ENCODE assay signal across 4 cellular contexts in the genomic region with DNA sequence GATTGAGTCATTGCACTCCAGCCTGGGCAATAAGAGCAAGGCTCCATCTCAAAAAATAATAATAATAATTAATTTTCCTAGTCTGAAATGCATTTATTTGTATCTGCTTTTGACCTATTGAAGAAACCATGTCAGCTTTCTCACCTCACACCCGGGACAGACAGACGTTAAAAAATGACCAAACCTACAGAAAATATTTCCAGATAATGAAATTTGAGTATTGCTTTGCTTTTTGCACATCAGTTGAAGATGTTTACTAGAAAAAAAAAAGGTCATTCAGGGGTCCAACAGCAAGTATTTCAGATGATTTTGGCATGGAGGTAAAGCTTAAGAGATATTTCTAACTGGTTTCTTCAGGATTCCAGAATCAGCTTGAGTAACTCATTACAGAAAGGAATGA. TPM values are rescaled to one million over a fixed set of nuclear protein-coding genes. Genes with fewer than 3 reads are reported as not detected.
"Had no signal": no experiment of that assay in that cellular context is flagged by ENCODE, and none has a peak within 500 bp of the region (broad histone marks: within the 10 kb centered on the region; RNA-seq: fewer than 3 reads in every experiment).

A gene with protein sequence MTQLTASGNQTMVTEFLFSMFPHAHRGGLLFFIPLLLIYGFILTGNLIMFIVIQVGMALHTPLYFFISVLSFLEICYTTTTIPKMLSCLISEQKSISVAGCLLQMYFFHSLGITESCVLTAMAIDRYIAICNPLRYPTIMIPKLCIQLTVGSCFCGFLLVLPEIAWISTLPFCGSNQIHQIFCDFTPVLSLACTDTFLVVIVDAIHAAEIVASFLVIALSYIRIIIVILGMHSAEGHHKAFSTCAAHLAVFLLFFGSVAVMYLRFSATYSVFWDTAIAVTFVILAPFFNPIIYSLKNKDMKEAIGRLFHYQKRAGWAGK (plus strand): TSS at position 301 of the 400 bp plus-strand sequence. CDS start 168 bp downstream, outside the sequence.

- DNase-seq: GDM1, GF-D8 had no signal

- ATAC-seq: GM12878 had no signal

- H3K4me3 ChIP-seq: GM12878 had no signal

RNA-seq across cellular contexts. Expression of the gene that starts here (rescaled TPM):
- total RNA-seq: G401, GM12878 had no signal
- polyA plus RNA-seq: GM12878 had no signal
